In the genomic region with DNA sequence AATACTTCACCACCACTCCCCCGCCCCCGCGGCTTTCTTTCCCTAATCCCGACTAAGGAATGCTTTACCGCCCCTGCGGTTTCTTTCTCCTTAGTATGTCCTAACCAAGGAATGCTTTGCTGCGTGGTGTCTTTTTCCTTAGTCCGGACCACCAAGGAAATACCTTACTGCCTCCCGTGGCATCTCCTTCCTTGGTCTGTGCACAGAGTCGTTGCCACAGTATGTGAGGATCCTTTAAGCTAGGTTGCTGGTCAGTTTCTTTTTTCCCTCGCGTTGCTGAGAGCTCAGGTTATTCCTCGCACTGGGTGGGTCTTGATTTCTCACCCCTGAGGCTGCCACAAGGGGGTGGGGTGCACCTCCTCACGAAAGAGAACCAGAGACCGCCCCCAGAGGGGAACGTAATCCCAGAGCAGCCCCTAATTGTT, we compare ENCODE assay signal across 13 cellular contexts.
DNase-seq lines count a peak whose midpoint lies in the region; ATAC-seq and TF ChIP-seq lines count a peak whose summit lies in the region.
"Had no signal": no experiment of that assay in that cellular context is flagged by ENCODE, and none has a peak within 500 bp of the region (broad histone marks: within the 10 kb centered on the region; RNA-seq: fewer than 3 reads in every experiment).

No MANE protein-coding gene starts in this region.

- CTCF ChIA-PET in AG04450 (lab: Charles Lee) = interaction anchor here (0.9 kb wide), 1 partner anchor 8 kb away, joined by 3 read pairs; no protein-coding TSS in a partner anchor

- intact Hi-C loops in colonic mucosa (cut with DNase I) = no loop called here

- no peak overlapping the region; the same call in 1 of the 2 replicates for H3K4me3 ChIP-seq in AG04450 (ENCODE audit: low read depth, low read length)
- H3K4me3 ChIP-seq in ectodermal cell (ENCODE audit: insufficient read depth, low read depth, low read length) = peak overlapping the region; percentile 10
- H3K4me3 ChIP-seq in mucosa of stomach (ENCODE audit: low read length) = no peak overlapping the region
- no peak overlapping the region for H3K4me3 ChIP-seq in colonic mucosa
- H3K4me3 ChIP-seq: lung had no signal

- H3K9ac ChIP-seq in mucosa of stomach (ENCODE audit: low read length) (peak overlapping the region; percentile 39), colonic mucosa (ENCODE audit: low read depth in 2 of 2, low read length in 2 of 2) (peak overlapping the region in 1 of 2 donors; percentile 12)
- H3K9ac ChIP-seq: KMS-11 had no signal

- H3K27ac ChIP-seq in AG04450 (ENCODE audit: low read depth, low read length) = no peak overlapping the region
- H3K27ac ChIP-seq in ectodermal cell (ENCODE audit: insufficient read depth, low read depth, low read length, poor library complexity, severe bottlenecking) = peak overlapping the region; percentile 26
- H3K27ac ChIP-seq in colonic mucosa = no peak overlapping the region
- H3K27ac ChIP-seq: KMS-11 had no signal

- no peak for DNase-seq in AG04450 (ENCODE audit: low read depth, low spot score)
- DNase-seq in HCEC 1CT = peak; percentile 34
- no peak for DNase-seq in colonic mucosa
- DNase-seq in effector CD8-positive, alpha-beta T cell (lab: John Stamatoyannopoulos, UW) = no peak
- DNase-seq: NCI-H774; stimulated activated CD4-positive, alpha-beta T cell treated with anti-CD3 and anti-CD28 coated beads, Interleukin-2, amount 100 ng/mL, for 48 hours had no signal

- WGBS in ectodermal cell, 2 experiments = 5 to 6% methylated on average over 14 to 16 of the region's 16 CpGs

- ATAC-seq in HG03354 (IDR thresholded peaks at IDR 0.05; ENCODE audit: poor library complexity, severe bottlenecking, unreplicated experiment) (no peak), GM18520 (IDR thresholded peaks at IDR 0.05; ENCODE audit: unreplicated experiment) (no peak)
- ATAC-seq: CD8-positive, alpha-beta T cell had no signal

- H3K4me1 ChIP-seq in ectodermal cell (ENCODE audit: control insufficient read depth, insufficient read depth, low read length) (no peaks in the 10 kb centered on the region), mucosa of stomach (ENCODE audit: control insufficient read depth, insufficient read depth, low read length) (no peaks in the 10 kb centered on the region), colonic mucosa (no peaks in the 10 kb centered on the region)

- peak; percentile 31 for TF ChIP-seq CTCF in AG04450 (IDR thresholded peaks at IDR 0.05; ENCODE audit: low read depth, low read length)
- no peak for TF ChIP-seq CTCF in colonic mucosa (IDR thresholded peaks at IDR 0.05)

- H3K9me3 ChIP-seq in AG04450 (ENCODE audit: control insufficient read depth, insufficient read depth, low read length) (no peaks in the 10 kb centered on the region; the same call in 1 of the 2 replicates), ectodermal cell (ENCODE audit: control insufficient read depth, low read length) (no peaks in the 10 kb centered on the region), mucosa of stomach (ENCODE audit: control insufficient read depth, low read length) (no peaks in the 10 kb centered on the region), colonic mucosa (no peaks in the 10 kb centered on the region)

- H3K27me3 ChIP-seq in AG04450 (ENCODE audit: control insufficient read depth, insufficient read depth, low read length) = no peaks in the 10 kb centered on the region
- no peaks in the 10 kb centered on the region for H3K27me3 ChIP-seq in ectodermal cell (ENCODE audit: control insufficient read depth, insufficient read depth, low read length, poor library complexity, severe bottlenecking)
- H3K27me3 ChIP-seq in mucosa of stomach (ENCODE audit: control insufficient read depth, insufficient read depth, low read length) = no peaks in the 10 kb centered on the region
- no peaks in the 10 kb centered on the region for H3K27me3 ChIP-seq in colonic mucosa

- POLR2A ChIA-PET in AG04450 (lab: Yijun Ruan, JAX) = interaction anchor here (0.7 kb wide), 1 partner anchor 244 kb away, joined by 3 read pairs; no protein-coding TSS in a partner anchor

- H3K36me3 ChIP-seq in ectodermal cell (ENCODE audit: control insufficient read depth, insufficient read depth, low read length) (no peaks in the 10 kb centered on the region), mucosa of stomach (ENCODE audit: control insufficient read depth, insufficient read depth, low read length) (no peaks in the 10 kb centered on the region), colonic mucosa (no peaks in the 10 kb centered on the region)
